8 cellular contexts compared by ENCODE assay signal in genomic region chr11:43177938-43178337, GRCh38.
"Had no signal": no experiment of that assay in that cellular context is flagged by ENCODE, and none has a peak within 500 bp of the region (broad histone marks: within the 10 kb centered on the region; RNA-seq: fewer than 3 reads in every experiment).

No MANE protein-coding gene starts in this region.

- H3K4me3 ChIP-seq: GM23248, GM23338, HAP-1 had no signal

- H3K9ac ChIP-seq: GM23248 had no signal

- H3K27ac ChIP-seq: GM23248 had no signal

- H3K4me1 ChIP-seq: HAP-1 had no signal

- H3K9me3 ChIP-seq: HAP-1 had no signal

- DNase-seq: GM23248, GOT3, H7, H9, HCEC 1CT, HFFc6 had no signal

- H3K36me3 ChIP-seq: HAP-1 had no signal

- H3K4me2 ChIP-seq: GM23338 had no signal

- H2AFZ ChIP-seq: GM23248, GM23338 had no signal
